14 cellular contexts compared by ENCODE assay signal in the genomic region with DNA sequence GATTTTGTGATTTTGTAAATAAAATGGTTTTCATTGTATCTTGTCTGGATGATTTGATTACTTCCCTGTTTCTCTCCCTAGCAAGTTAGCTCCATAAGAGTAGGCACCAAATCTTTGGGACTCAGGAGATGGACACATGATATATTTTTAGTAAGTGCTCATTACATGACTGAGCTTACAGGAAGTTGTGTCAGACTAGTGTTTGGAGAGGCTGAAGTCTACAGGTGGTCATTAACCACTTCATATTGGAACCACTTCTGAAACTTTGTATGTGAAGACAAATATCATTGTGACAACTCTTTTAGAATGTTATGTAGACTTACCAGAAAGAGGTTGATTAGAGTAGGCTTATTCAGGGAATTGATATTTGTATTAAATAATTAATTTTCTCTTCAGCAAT. TPM values are rescaled to one million over a fixed set of nuclear protein-coding genes. Genes with fewer than 3 reads are reported as not detected.
A peak's percentile ranks its signal among the peaks of the same experiment; 100 is the strongest.
DNase-seq lines count a peak whose midpoint lies in the region; ATAC-seq and TF ChIP-seq lines count a peak whose summit lies in the region.
"Had no signal": no experiment of that assay in that cellular context is flagged by ENCODE, and none has a peak within 500 bp of the region (broad histone marks: within the 10 kb centered on the region; RNA-seq: fewer than 3 reads in every experiment).

No MANE protein-coding gene starts in this region.

- H3K27ac ChIP-seq in CD8-positive, alpha-beta memory T cell (ENCODE audit: low read depth, low read length) = no peak overlapping the region
- H3K27ac ChIP-seq in endodermal cell (ENCODE audit: low read depth, low read length) = no peak overlapping the region
- H3K27ac ChIP-seq: thyroid gland had no signal

- TF ChIP-seq CTCF in endodermal cell (conservative IDR thresholded peaks at IDR 0.05) = no peak

- peaks cover 0 to 7% (median 4%) of the 10 kb centered on the region in 5 donors for H3K9me3 Mint-ChIP-seq in CD8-positive, alpha-beta memory T cell
- no peaks in the 10 kb centered on the region for H3K9me3 Mint-ChIP-seq in endodermal cell
- H3K9me3 Mint-ChIP-seq: activated naive CD4-positive, alpha-beta T cell treated with anti-CD3 and anti-CD28 coated beads, Interleukin-2, amount 50 U/mL, for 24 hours had no signal

- H3K4me1 Mint-ChIP-seq in CD8-positive, alpha-beta memory T cell = no peaks in the 10 kb centered on the region
- peaks cover 28% of the 10 kb centered on the region for H3K4me1 Mint-ChIP-seq in endodermal cell
- H3K4me1 Mint-ChIP-seq: activated naive CD4-positive, alpha-beta T cell treated with anti-CD3 and anti-CD28 coated beads, Interleukin-2, amount 50 U/mL, for 24 hours had no signal

- H3K4me3 ChIP-seq in CD8-positive, alpha-beta memory T cell (ENCODE audit: low read length) = no peak overlapping the region
- H3K4me3 ChIP-seq in endodermal cell (ENCODE audit: low read length) = no peak overlapping the region
- H3K4me3 ChIP-seq: thyroid gland had no signal

- DNase-seq in NCI-H69 (lab: John Stamatoyannopoulos, UW) (peak; percentile 37), UCSD-AML1 (lab: John Stamatoyannopoulos, UW; ENCODE audit: unreplicated experiment) (no peak), endodermal cell (no peak), cerebellar cortex (ENCODE audit: low spot score) (no peak)
- DNase-seq in CD8-positive, alpha-beta memory T cell = no peak
- DNase-seq: activated CD8-positive, alpha-beta T cell treated with anti-CD3 and anti-CD28 coated beads, Interleukin-2, amount 10 ng/mL, durations not matched to agents 7 days and 5 days; AML-193; NCI-H187; thyroid gland had no signal

- H3K36me3 Mint-ChIP-seq in CD8-positive, alpha-beta memory T cell = no peaks in the 10 kb centered on the region
- peaks cover 61% of the 10 kb centered on the region for H3K36me3 Mint-ChIP-seq in endodermal cell (ENCODE audit: low read depth)
- H3K36me3 Mint-ChIP-seq: activated naive CD4-positive, alpha-beta T cell treated with anti-CD3 and anti-CD28 coated beads, Interleukin-2, amount 50 U/mL, for 24 hours had no signal

- peak; percentile 59 for ATAC-seq in GM18502 (IDR thresholded peaks at IDR 0.05; ENCODE audit: poor library complexity, unreplicated experiment)
- peak; percentile 55 for ATAC-seq in GM19468 (IDR thresholded peaks at IDR 0.05; ENCODE audit: extremely low read depth, unreplicated experiment)
- peak; percentile 71 for ATAC-seq in HG02973 (IDR thresholded peaks at IDR 0.05; ENCODE audit: unreplicated experiment)
- ATAC-seq: activated CD8-positive, alpha-beta T cell treated with anti-CD3 and anti-CD28 coated beads, Interleukin-2, amount 10 ng/mL, durations not matched to agents 7 days and 5 days had no signal

- POLR2A ChIA-PET in CD8-positive, alpha-beta memory T cell (lab: Charles Lee) = no interaction called here

- peaks cover 0 to 1% of the 10 kb centered on the region in 2 donors for H3K27me3 Mint-ChIP-seq in CD8-positive, alpha-beta memory T cell
- no peaks in the 10 kb centered on the region for H3K27me3 Mint-ChIP-seq in endodermal cell (ENCODE audit: insufficient read depth)
- H3K27me3 Mint-ChIP-seq: activated naive CD4-positive, alpha-beta T cell treated with anti-CD3 and anti-CD28 coated beads, Interleukin-2, amount 50 U/mL, for 24 hours had no signal

- H3K27ac Mint-ChIP-seq in CD8-positive, alpha-beta memory T cell = no peak overlapping the region
- no peak overlapping the region for H3K27ac Mint-ChIP-seq in endodermal cell
- H3K27ac Mint-ChIP-seq: activated CD8-positive, alpha-beta T cell treated with anti-CD3 and anti-CD28 coated beads, Interleukin-2, amount 10 ng/mL, durations not matched to agents 7 days and 5 days; activated naive CD4-positive, alpha-beta T cell treated with anti-CD3 and anti-CD28 coated beads, Interleukin-2, amount 50 U/mL, for 24 hours had no signal

- H3K27me3 ChIP-seq in CD8-positive, alpha-beta memory T cell (ENCODE audit: insufficient read depth, low read length, poor library complexity, severe bottlenecking) = no peaks in the 10 kb centered on the region
- H3K27me3 ChIP-seq in endodermal cell (ENCODE audit: control insufficient read depth, insufficient read depth, low read length, poor library complexity, severe bottlenecking) = no peaks in the 10 kb centered on the region
- H3K27me3 ChIP-seq: thyroid gland had no signal

- H3K9ac ChIP-seq in endodermal cell (ENCODE audit: extremely low read depth, low read length, poor library complexity, severe bottlenecking) = no peak overlapping the region

- no peaks in the 10 kb centered on the region for H3K4me1 ChIP-seq in CD8-positive, alpha-beta memory T cell (ENCODE audit: insufficient read depth, low read length)
- H3K4me1 ChIP-seq in endodermal cell (ENCODE audit: control insufficient read depth, insufficient read depth, low read length) = no peaks in the 10 kb centered on the region

- H3K4me3 Mint-ChIP-seq in CD8-positive, alpha-beta memory T cell = no peak overlapping the region
- no peak overlapping the region for H3K4me3 Mint-ChIP-seq in endodermal cell
- H3K4me3 Mint-ChIP-seq: activated CD8-positive, alpha-beta T cell treated with anti-CD3 and anti-CD28 coated beads, Interleukin-2, amount 10 ng/mL, durations not matched to agents 7 days and 5 days; activated naive CD4-positive, alpha-beta T cell treated with anti-CD3 and anti-CD28 coated beads, Interleukin-2, amount 50 U/mL, for 24 hours had no signal

- H3K9me3 ChIP-seq in CD8-positive, alpha-beta memory T cell (ENCODE audit: low read length) = no peaks in the 10 kb centered on the region
- no peaks in the 10 kb centered on the region for H3K9me3 ChIP-seq in endodermal cell (ENCODE audit: control insufficient read depth, low read length)
- H3K9me3 ChIP-seq: thyroid gland had no signal

- CTCF ChIA-PET in CD8-positive, alpha-beta memory T cell (lab: Charles Lee) = no interaction called here

- no peaks in the 10 kb centered on the region for H3K36me3 ChIP-seq in CD8-positive, alpha-beta memory T cell (ENCODE audit: insufficient read depth, low read length)
- peaks cover 67% of the 10 kb centered on the region for H3K36me3 ChIP-seq in endodermal cell (ENCODE audit: control insufficient read depth, insufficient read depth, low read length)
- H3K36me3 ChIP-seq: thyroid gland had no signal

RNA-seq across cellular contexts. Expression of gene ARHGAP42, which starts 19.1 kb away (rescaled TPM):
- under 1 TPM; 0.09 to 0.18 TPM for total RNA-seq in CD8-positive, alpha-beta memory T cell
- 0.07 TPM for polyA plus RNA-seq in CD8-positive, alpha-beta memory T cell
- total RNA-seq in endodermal cell = 100 to 1,000 TPM; 164 to 176 TPM
- polyA plus RNA-seq in endodermal cell (2013, experiment 1 of 2) = 25.5 TPM
- 31.0 TPM for polyA plus RNA-seq in endodermal cell (2013, experiment 2 of 2)
- total RNA-seq: G401 had no signal

Comparison
In these comparisons a context has a peak if more than half of its experiments do, and no peak if none do; other contexts are left out.
1. RNA of gene ARHGAP42, which starts 19.1 kb away (total RNA-seq): 164 to 176 TPM in endodermal cell; 0.09 to 0.18 TPM in CD8-positive, alpha-beta memory T cell; every median in the first group is over 100 times any median in the second.
2. Peak in every context shown above with its lines, with median percentiles within 50 percentile points of each other: ATAC-seq.